Comparison of ENCODE assay signal across 9 cellular contexts in the genomic region with DNA sequence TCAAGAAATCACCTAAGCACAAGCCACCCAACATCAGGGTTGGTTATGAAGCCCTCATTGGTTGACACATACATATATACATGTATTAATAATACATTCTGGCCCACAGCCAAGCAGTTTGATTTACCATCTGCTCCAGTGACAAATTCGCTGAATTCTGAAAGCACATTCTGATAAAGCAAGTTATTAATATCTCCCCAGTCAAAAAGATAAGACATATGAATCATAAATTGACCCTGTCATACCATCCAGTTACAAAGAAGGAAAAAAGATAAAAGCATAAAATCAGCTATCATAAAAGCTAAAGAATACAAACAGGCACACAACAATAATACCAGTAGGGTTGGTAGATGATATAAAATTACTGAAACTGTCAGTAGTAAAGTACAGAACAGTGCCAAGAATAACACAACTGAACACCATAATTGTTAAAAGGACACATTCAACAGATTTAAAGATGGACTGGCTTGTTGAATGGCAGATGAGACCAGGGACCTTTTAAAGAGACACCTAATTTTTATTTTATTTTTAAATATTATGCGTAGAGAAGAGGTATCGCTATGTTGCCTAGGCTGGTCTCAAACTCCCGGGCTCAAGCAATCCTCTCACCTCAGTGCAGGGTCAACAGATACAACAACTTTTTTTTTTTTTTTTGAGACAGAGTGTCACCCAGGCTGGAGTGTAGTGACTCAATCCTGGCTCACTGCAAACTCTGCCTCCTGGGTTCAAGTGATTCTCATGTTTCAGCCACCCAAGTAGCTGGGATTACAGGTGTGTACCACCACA. TPM values are rescaled to one million over a fixed set of nuclear protein-coding genes. Genes with fewer than 3 reads are reported as not detected.
DNase-seq lines count a peak whose midpoint lies in the region; ATAC-seq and TF ChIP-seq lines count a peak whose summit lies in the region.
"Had no signal": no experiment of that assay in that cellular context is flagged by ENCODE, and none has a peak within 500 bp of the region (broad histone marks: within the 10 kb centered on the region; RNA-seq: fewer than 3 reads in every experiment).

No MANE protein-coding gene starts in this region.

- peaks cover 88% of the 10 kb centered on the region for H3K36me3 Mint-ChIP-seq in activated T-helper 17 cell treated with anti-CD3 and anti-CD28 coated beads, Interleukin-2, amount 50 U/mL, for 72 hours (ENCODE audit: low read depth)
- H3K36me3 Mint-ChIP-seq in natural killer cell = peaks cover 12% of the 10 kb centered on the region

- DNase-seq in GM12864 (ENCODE audit: low read depth) (peak; percentile 44), natural killer cell (no peak), SK-N-DZ (ENCODE audit: low spot score) (no peak), NCI-H128 (lab: John Stamatoyannopoulos, UW; ENCODE audit: unreplicated experiment) (no peak)

- peaks cover 20% of the 10 kb centered on the region for H3K4me1 Mint-ChIP-seq in activated T-helper 17 cell treated with anti-CD3 and anti-CD28 coated beads, Interleukin-2, amount 50 U/mL, for 72 hours
- peaks cover 31 to 33% of the 10 kb centered on the region in 2 donors for H3K4me1 Mint-ChIP-seq in natural killer cell

- intact Hi-C loops in natural killer cell (cut with micrococcal nuclease) = no loop called here

- TF ChIP-seq CTCF in GM12864 (IDR thresholded peaks at IDR 0.05; ENCODE audit: low read depth, low read length, missing control alignments) = no peak
- no peak for TF ChIP-seq CTCF in natural killer cell (IDR thresholded peaks at IDR 0.05)

- peak overlapping the region; percentile 26 for H3K27ac Mint-ChIP-seq in activated T-helper 17 cell treated with anti-CD3 and anti-CD28 coated beads, Interleukin-2, amount 50 U/mL, for 72 hours
- H3K27ac Mint-ChIP-seq in natural killer cell = peak overlapping the region; percentile 43 to 69

- peak; percentile 46 for ATAC-seq in HG03565 (IDR thresholded peaks at IDR 0.05; ENCODE audit: unreplicated experiment)
- ATAC-seq in activated T-helper 17 cell treated with anti-CD3 and anti-CD28 coated beads, Interleukin-2, amount 50 U/mL, for 72 hours (replicated peaks) = peak; percentile 93
- no peak for ATAC-seq in natural killer cell
- no peak for ATAC-seq in GM21576 (IDR thresholded peaks at IDR 0.05; ENCODE audit: unreplicated experiment)
- ATAC-seq in HG02798 (IDR thresholded peaks at IDR 0.05; ENCODE audit: poor library complexity, unreplicated experiment) = no peak

- no peaks in the 10 kb centered on the region for H3K27me3 Mint-ChIP-seq in activated T-helper 17 cell treated with anti-CD3 and anti-CD28 coated beads, Interleukin-2, amount 50 U/mL, for 72 hours
- H3K27me3 Mint-ChIP-seq in natural killer cell (ENCODE audit: low read depth in 2 of 2) = no peaks in the 10 kb centered on the region

- no peak overlapping the region for H3K4me3 ChIP-seq in GM12864 (ENCODE audit: low read depth, low read length)
- H3K4me3 ChIP-seq: SJCRH30 had no signal

- H3K9me3 Mint-ChIP-seq in activated T-helper 17 cell treated with anti-CD3 and anti-CD28 coated beads, Interleukin-2, amount 50 U/mL, for 72 hours = peaks cover under 1% of the 10 kb centered on the region
- peaks cover 0 to under 1% of the 10 kb centered on the region in 2 donors for H3K9me3 Mint-ChIP-seq in natural killer cell

- H3K4me3 Mint-ChIP-seq in activated T-helper 17 cell treated with anti-CD3 and anti-CD28 coated beads, Interleukin-2, amount 50 U/mL, for 72 hours = peak overlapping the region; percentile 25
- H3K4me3 Mint-ChIP-seq in natural killer cell = no peak overlapping the region

RNA-seq across cellular contexts. Expression of a gene that starts 7.7 kb away (rescaled TPM):
- 10 to 100 TPM; 22.3 to 35.4 TPM for total RNA-seq in activated T-helper 17 cell treated with anti-CD3 and anti-CD28 coated beads, Interleukin-2, amount 50 U/mL, for 72 hours
- total RNA-seq in natural killer cell = 10 to 100 TPM; 24.4 to 30.1 (median 29.5) TPM
- polyA plus RNA-seq in SK-N-DZ (2014; cell fraction: cytosol; rRNA removed) = 64.8 and 70.5 TPM in 2 replicates
- polyA plus RNA-seq in SK-N-DZ (2014; cell fraction: nucleus; rRNA removed) = 31.2 and 45.9 TPM in 2 replicates

Comparison
In these comparisons a context has a peak if more than half of its experiments do, and no peak if none do; other contexts are left out.
1. ATAC-seq: peak in HG03565 (single experiment) and activated T-helper 17 cell treated with anti-CD3 and anti-CD28 coated beads, Interleukin-2, amount 50 U/mL, for 72 hours (single experiment); none in natural killer cell (0 of 3), GM21576 (single experiment) and HG02798 (single experiment).